Comparison of ENCODE assay signal across 8 cellular contexts in the genomic region with DNA sequence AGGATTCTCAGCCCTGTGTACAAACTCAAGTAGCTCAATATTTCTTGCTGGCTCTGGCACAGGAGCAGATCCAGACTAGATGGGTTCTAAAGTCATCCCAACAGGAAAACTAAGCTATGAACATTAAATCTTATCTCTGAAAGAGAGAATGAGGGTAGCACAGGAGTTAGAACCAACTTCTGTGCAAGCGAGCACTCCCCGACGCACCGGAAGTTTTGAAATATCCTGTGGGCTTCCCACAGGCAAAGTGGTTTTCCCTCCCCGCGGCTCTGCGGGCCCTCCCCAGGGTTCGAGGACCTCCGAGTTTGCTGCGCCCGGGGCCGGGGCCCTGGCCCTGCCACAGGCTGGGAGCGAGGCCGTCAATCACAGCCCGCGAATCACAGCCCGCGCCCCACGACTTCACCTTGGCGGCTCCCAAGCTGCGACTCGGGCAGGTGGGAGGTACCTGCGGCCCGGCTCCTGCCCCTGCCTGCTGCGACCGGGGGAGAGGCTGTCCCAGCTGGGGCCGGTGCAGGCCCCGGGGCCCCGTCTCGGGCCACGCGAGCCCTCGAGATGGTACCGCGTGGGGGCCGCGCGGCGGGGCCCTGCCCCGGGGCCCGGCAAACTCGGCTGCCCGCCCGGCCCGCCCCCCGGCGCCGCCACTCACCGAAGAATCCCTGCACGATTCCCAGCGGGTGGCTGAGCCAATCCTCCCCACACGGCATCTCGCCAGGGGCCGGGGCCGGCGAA. TPM values are rescaled to one million over a fixed set of nuclear protein-coding genes. Genes with fewer than 3 reads are reported as not detected.
DNase-seq lines count a peak whose midpoint lies in the region; ATAC-seq and TF ChIP-seq lines count a peak whose summit lies in the region.

No MANE protein-coding gene starts in this region.

- H3K4me1 ChIP-seq in HAP-1 (peaks cover 16% of the 10 kb centered on the region), MM.1S (ENCODE audit: low read length) (peaks cover 11% of the 10 kb centered on the region; the same call in 1 of the 2 replicates), left lung (peaks cover 13 to 56% of the 10 kb centered on the region in 2 donors)

- in situ Hi-C loops in HAP-1 (cut with MboI; ENCODE audit: low sequenced_read_pairs) = no loop called here

- H3K9ac ChIP-seq in MM.1S (ENCODE audit: low read length) = peak overlapping the region; percentile 78

- peaks cover 44% of the 10 kb centered on the region for H4K20me1 ChIP-seq in MM.1S (ENCODE audit: insufficient read depth, low read length)

- H3K4me3 ChIP-seq in GM12865 (ENCODE audit: low read depth, low read length) = peak overlapping the region; percentile 69
- peak overlapping the region; percentile 80 for H3K4me3 ChIP-seq in HAP-1
- peak overlapping the region; percentile 98 for H3K4me3 ChIP-seq in MM.1S (ENCODE audit: low read length)
- H3K4me3 ChIP-seq in WERI-Rb-1 (ENCODE audit: low read depth, low read length) = peak overlapping the region; percentile 71
- peak overlapping the region; percentile 68 to 95 for H3K4me3 ChIP-seq in left lung

- H3K27ac ChIP-seq in MM.1S (ENCODE audit: low read length) = peak overlapping the region; percentile 49; the same call in 1 of the 2 replicates
- H3K27ac ChIP-seq in WERI-Rb-1 = peak overlapping the region; percentile 96
- H3K27ac ChIP-seq in left lung = peak overlapping the region; percentile 92 to 96

- H3K9me3 ChIP-seq in HAP-1 (no peaks in the 10 kb centered on the region), MM.1S (replicated peaks; ENCODE audit: insufficient read depth, low read length) (no peaks in the 10 kb centered on the region), WERI-Rb-1 (ENCODE audit: severe bottlenecking) (no peaks in the 10 kb centered on the region), left lung (no peaks in the 10 kb centered on the region)

- H3K4me2 ChIP-seq in MM.1S (ENCODE audit: low read depth, low read length) = peak overlapping the region; percentile 76

- no peaks in the 10 kb centered on the region for H3K9me2 ChIP-seq in MM.1S (replicated peaks; ENCODE audit: insufficient read depth, low read length)

- H3K27me3 ChIP-seq in HAP-1 (ENCODE audit: low read depth) (no peaks in the 10 kb centered on the region), MM.1S (replicated peaks; ENCODE audit: insufficient read depth, low read length) (no peaks in the 10 kb centered on the region), WERI-Rb-1 (ENCODE audit: insufficient read depth, low read depth, severe bottlenecking) (no peaks in the 10 kb centered on the region), left lung (no peaks in the 10 kb centered on the region)

- no peak for TF ChIP-seq CTCF in GM12865 (IDR thresholded peaks at IDR 0.05; ENCODE audit: insufficient read depth, low read depth, low read length, missing control alignments)
- TF ChIP-seq CTCF in MM.1S (IDR thresholded peaks at IDR 0.05; ENCODE audit: low read length) = no peak
- no peak for TF ChIP-seq CTCF in WERI-Rb-1 (IDR thresholded peaks at IDR 0.05; ENCODE audit: low read depth, low read length)
- TF ChIP-seq CTCF in left lung (IDR thresholded peaks at IDR 0.05) = no peak

- peak overlapping the region; percentile 35; the same call in 1 of the 2 replicates for H2AFZ ChIP-seq in MM.1S (ENCODE audit: low read length)

- H3F3A ChIP-seq in MM.1S (ENCODE audit: insufficient read depth, low read length) = peaks cover 5% of the 10 kb centered on the region; the same call in 1 of the 2 replicates

- intact Hi-C loops in left lung (cut with DNase I) = no loop called here

- DNase-seq in GM12865 (ENCODE audit: low read depth) (peak; percentile 68), HAP-1 (ENCODE audit: low spot score in 2 of 2) (peak in 1 of 2 experiments; percentile 63), MM.1S (peak; percentile 78), WERI-Rb-1 (peak; percentile 66), left lung (peak; percentile 79 to 91), NCI-H446 (lab: John Stamatoyannopoulos, UW) (no peak)
- DNase-seq in central memory CD4-positive, alpha-beta T cell = peak; percentile 49
- DNase-seq in stimulated activated CD4-positive, alpha-beta T cell treated with anti-CD3 and anti-CD28 coated beads, Interleukin-4, amount 100 ng/mL, for 48 hours (ENCODE audit: low read depth in 2 of 2) = peak; percentile 40 to 45

- H3K36me3 ChIP-seq in HAP-1 (replicated peaks) (peaks cover 7% of the 10 kb centered on the region), MM.1S (replicated peaks; ENCODE audit: insufficient read depth, low read length) (no peaks in the 10 kb centered on the region; the same call in 1 of the 2 replicates), WERI-Rb-1 (peaks cover 5% of the 10 kb centered on the region), left lung (no peaks in the 10 kb centered on the region)

- peak; percentile 74 for ATAC-seq in left lung

- H3K79me2 ChIP-seq in MM.1S (ENCODE audit: low read length) = peaks cover 52% of the 10 kb centered on the region

RNA-seq across cellular contexts. Expression of a gene that starts 0.6 kb away (rescaled TPM):
- 10 to 100 TPM; 40.6 to 65.8 TPM for total RNA-seq in left lung

RNA-seq across cellular contexts. Expression of a gene that starts 20.5 kb away (rescaled TPM):
- 10 to 100 TPM; 61.4 to 63.4 TPM for total RNA-seq in left lung

Comparison
In these comparisons a context has a peak if more than half of its experiments do, and no peak if none do; other contexts are left out.
1. DNase-seq: peak in GM12865 (single experiment), MM.1S (single experiment), WERI-Rb-1 (single experiment), central memory CD4-positive, alpha-beta T cell (single experiment), left lung (2 of 2) and stimulated activated CD4-positive, alpha-beta T cell treated with anti-CD3 and anti-CD28 coated beads, Interleukin-4, amount 100 ng/mL, for 48 hours (2 of 2); none in NCI-H446 (0 of 2).
2. Peak in every context shown above with its lines, with median percentiles within 50 percentile points of each other: H3K4me3 ChIP-seq and H3K27ac ChIP-seq.